In the genomic region with DNA sequence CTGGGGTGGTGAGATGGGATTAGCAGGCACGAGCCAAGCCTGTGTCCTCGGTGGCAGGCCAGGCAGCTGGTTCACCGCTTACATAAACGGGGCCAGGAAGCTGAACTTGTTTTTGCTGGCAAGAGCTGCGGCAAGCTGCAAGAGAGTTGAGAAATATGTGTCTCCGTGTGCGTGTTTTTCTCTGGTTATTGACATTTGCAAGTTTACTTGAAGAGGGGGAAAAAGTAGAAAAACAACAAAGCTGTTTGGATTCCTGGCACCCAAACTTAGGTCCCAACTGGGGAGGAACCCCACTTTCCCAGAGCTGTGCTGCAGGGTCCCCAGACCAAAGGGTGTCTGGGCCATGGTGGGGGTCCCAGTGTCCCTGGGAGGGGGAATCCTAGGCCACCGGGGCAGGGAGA, we compare ENCODE assay signal across 8 cellular contexts. TPM values are rescaled to one million over a fixed set of nuclear protein-coding genes. Genes with fewer than 3 reads are reported as not detected.
A peak's percentile ranks its signal among the peaks of the same experiment; 100 is the strongest.
DNase-seq lines count a peak whose midpoint lies in the region; ATAC-seq and TF ChIP-seq lines count a peak whose summit lies in the region.

No MANE protein-coding gene starts in this region.

- 51% methylated on average over 8 of the region's 8 CpGs for WGBS in smooth muscle cell (ENCODE audit: low lambda C conversion rate)

- H3K9ac ChIP-seq in smooth muscle cell (ENCODE audit: low read depth): peak overlapping the region; percentile 14

- no peak overlapping the region for H2AFZ ChIP-seq in smooth muscle cell (ENCODE audit: low read depth)

- peaks cover 19 to 93% (median 73%) of the 10 kb centered on the region in 4 donors for H3K4me1 Mint-ChIP-seq in CD4-positive, CD25-positive, alpha-beta regulatory T cell

- H3K27me3 ChIP-seq in CD4-positive, CD25-positive, alpha-beta regulatory T cell (ENCODE audit: control insufficient read depth, insufficient read depth, low read length): no peaks in the 10 kb centered on the region
- H3K27me3 ChIP-seq in smooth muscle cell (ENCODE audit: low read depth): no peaks in the 10 kb centered on the region

- peak overlapping the region; percentile 93 to 98 (median 97) for H3K27ac Mint-ChIP-seq in CD4-positive, CD25-positive, alpha-beta regulatory T cell

- H3K36me3 ChIP-seq in CD4-positive, CD25-positive, alpha-beta regulatory T cell (ENCODE audit: control insufficient read depth, insufficient read depth, low read length): peaks cover 20% of the 10 kb centered on the region
- no peaks in the 10 kb centered on the region for H3K36me3 ChIP-seq in smooth muscle cell (ENCODE audit: low read depth)

- peaks cover 4% of the 10 kb centered on the region for H3K79me2 ChIP-seq in smooth muscle cell (ENCODE audit: low read depth)

- H3K4me1 ChIP-seq in CD4-positive, CD25-positive, alpha-beta regulatory T cell (ENCODE audit: control insufficient read depth, insufficient read depth, low read length, poor library complexity, severe bottlenecking): peaks cover 93% of the 10 kb centered on the region
- H3K4me1 ChIP-seq in smooth muscle cell (ENCODE audit: low read depth): peaks cover 7% of the 10 kb centered on the region

- peaks cover 29% of the 10 kb centered on the region for H3K36me3 Mint-ChIP-seq in CD4-positive, CD25-positive, alpha-beta regulatory T cell

- H3F3A ChIP-seq in smooth muscle cell (ENCODE audit: low read depth): no peaks in the 10 kb centered on the region

- ATAC-seq in CD4-positive, CD25-positive, alpha-beta regulatory T cell (ENCODE audit: low read depth in 2 of 2): peak; percentile 54 to 70

- TF ChIP-seq CTCF in smooth muscle cell (IDR thresholded peaks at IDR 0.05; ENCODE audit: borderline replicate concordance, insufficient read depth, poor library complexity, severe bottlenecking): no peak

- peak overlapping the region; percentile 67 for H3K4me2 ChIP-seq in smooth muscle cell

- DNase-seq in CD4-positive, CD25-positive, alpha-beta regulatory T cell: peak in 2 of 3 donors; percentile 53 to 86
- DNase-seq in NCI-H774 (lab: John Stamatoyannopoulos, UW) (peak; percentile 16), astrocyte of the hippocampus (ENCODE audit: low read depth, low spot score) (peak; percentile 92), hypothalamus (lab: John Stamatoyannopoulos, UW) (peak in 44 of 51 donors; percentile 20 to 88 (median 66)), smooth muscle cell (lab: John Stamatoyannopoulos, UW; ENCODE audit: unreplicated experiment) (no peak), HuH-7 (ENCODE audit: low spot score) (no peak), NCI-H2107 (lab: John Stamatoyannopoulos, UW) (no peak), NCI-H2081 treated with DMSO at 0.1 percent for 48 hours (lab: John Stamatoyannopoulos, UW) (no peak)

- no peaks in the 10 kb centered on the region for H4K20me1 ChIP-seq in smooth muscle cell (ENCODE audit: low read depth)

- H3K9me3 Mint-ChIP-seq in CD4-positive, CD25-positive, alpha-beta regulatory T cell: peaks cover 0 to 1% (median 0%) of the 10 kb centered on the region in 7 donors

- H3K4me3 Mint-ChIP-seq in CD4-positive, CD25-positive, alpha-beta regulatory T cell: peak overlapping the region; percentile 71 to 87 (median 76)

- H3K27me3 Mint-ChIP-seq in CD4-positive, CD25-positive, alpha-beta regulatory T cell: no peaks in the 10 kb centered on the region

- H3K9me3 ChIP-seq in CD4-positive, CD25-positive, alpha-beta regulatory T cell (ENCODE audit: control insufficient read depth in 2 of 2, low read length in 2 of 2): no peaks in the 10 kb centered on the region
- H3K9me3 ChIP-seq in smooth muscle cell (replicated peaks; ENCODE audit: low read depth): no peaks in the 10 kb centered on the region

- peak overlapping the region; percentile 76 for H3K27ac ChIP-seq in CD4-positive, CD25-positive, alpha-beta regulatory T cell (ENCODE audit: insufficient read depth, low read length, poor library complexity, severe bottlenecking)
- H3K27ac ChIP-seq in smooth muscle cell (ENCODE audit: low read depth): peak overlapping the region; percentile 16

- peak overlapping the region; percentile 74 for H3K4me3 ChIP-seq in CD4-positive, CD25-positive, alpha-beta regulatory T cell (ENCODE audit: low read depth, low read length)
- no peak overlapping the region for H3K4me3 ChIP-seq in smooth muscle cell

RNA-seq across cellular contexts. Expression of a gene that starts 14.5 kb away (rescaled TPM):
- total RNA-seq in CD4-positive, CD25-positive, alpha-beta regulatory T cell: 135 TPM
- 10 to 100 TPM; 54.5 to 84.4 (median 62.2) TPM for polyA plus RNA-seq in CD4-positive, CD25-positive, alpha-beta regulatory T cell
- total RNA-seq in smooth muscle cell: 1.3 and 1.8 TPM in 2 replicates
- 1.9 TPM in 2 replicates for polyA plus RNA-seq in smooth muscle cell

Comparison
In these comparisons a context has a peak if more than half of its experiments do, and no peak if none do; other contexts are left out.
1. DNase-seq: peak in CD4-positive, CD25-positive, alpha-beta regulatory T cell (2 of 3), NCI-H774 (single experiment), astrocyte of the hippocampus (single experiment) and hypothalamus (44 of 51); none in smooth muscle cell (single experiment), HuH-7 (single experiment), NCI-H2107 (single experiment) and NCI-H2081 treated with DMSO at 0.1 percent for 48 hours (single experiment).
2. RNA of a gene that starts 14.5 kb away (total RNA-seq): 135 TPM in CD4-positive, CD25-positive, alpha-beta regulatory T cell (single experiment); 1.3 to 1.8 TPM in smooth muscle cell; every median in the first group is over 10 times any median in the second.